In genomic region chr20:62302341-62303048, GRCh38 we compare ENCODE assay signal across 8 cellular contexts. TPM values are rescaled to one million over a fixed set of nuclear protein-coding genes. Genes with fewer than 3 reads are reported as not detected.
A peak's percentile ranks its signal among the peaks of the same experiment; 100 is the strongest.
DNase-seq lines count a peak whose midpoint lies in the region; ATAC-seq and TF ChIP-seq lines count a peak whose summit lies in the region.

TSS of gene ADRM1 (plus strand) at chr20:62302997. CDS start at chr20:62303569, 572 bp downstream.

- H2BK120ac ChIP-seq in mesenchymal stem cell (ENCODE audit: low read depth, low read length), result peak within 1 kb of the TSS; percentile 94

- peaks cover 20% of the 10 kb centered on the region for H3K36me3 Mint-ChIP-seq in effector memory CD8-positive, alpha-beta T cell (ENCODE audit: insufficient read depth)

- peaks cover 10% of the 10 kb centered on the region for H3K79me1 ChIP-seq in mesenchymal stem cell (replicated peaks; ENCODE audit: low read length, poor library complexity, severe bottlenecking)

- peak within 1 kb of the TSS; percentile 87 to 98 for H3K4me3 ChIP-seq in mesenchymal stem cell (ENCODE audit: insufficient read depth in 1 of 2, low read depth in 1 of 2, low read length in 2 of 2)

- DNase-seq in COR-L47 (lab: John Stamatoyannopoulos, UW), result peak; percentile 95
- DNase-seq in GM20000 (ENCODE audit: low spot score), result peak; percentile 100
- DNase-seq in HT1080 (ENCODE audit: low read depth), result peak; percentile 96
- DNase-seq in NOMO-1 (lab: John Stamatoyannopoulos, UW; ENCODE audit: unreplicated experiment in 2 of 2), result peak; percentile 91 to 96
- DNase-seq in activated CD8-positive, alpha-beta memory T cell treated with anti-CD3 and anti-CD28 coated beads for 4 hours (ENCODE audit: low read depth in 2 of 2), result peak; percentile 89 to 92
- peak; percentile 94 to 97 (median 96) for DNase-seq in effector memory CD8-positive, alpha-beta T cell
- DNase-seq in mesenchymal stem cell, result peak; percentile 97
- peak; percentile 97 for DNase-seq in stimulated activated CD8-positive, alpha-beta memory T cell treated with anti-CD3 and anti-CD28 coated beads, Interleukin-12 subunit alpha, Interleukin-12 subunit beta, amount 100 ng/mL, for 4 hours (ENCODE audit: low read depth)

- H3K9me3 Mint-ChIP-seq in effector memory CD8-positive, alpha-beta T cell, result no peaks in the 10 kb centered on the region

- peaks cover 35 to 63% of the 10 kb centered on the region in 2 experiments for H3K36me3 ChIP-seq in mesenchymal stem cell (ENCODE audit: control insufficient read depth in 1 of 2, insufficient read depth in 2 of 2, low read depth in 1 of 2, low read length in 2 of 2)

- peak within 1 kb of the TSS; percentile 97 for H2BK15ac ChIP-seq in mesenchymal stem cell (ENCODE audit: low read depth, poor library complexity, severe bottlenecking)

- WGBS in mesenchymal stem cell, result under 1% methylated on average over 77 of the region's 79 CpGs

- H2BK5ac ChIP-seq in mesenchymal stem cell (ENCODE audit: low read depth, low read length, poor library complexity, severe bottlenecking), result peak within 1 kb of the TSS; percentile 69

- H3K18ac ChIP-seq in mesenchymal stem cell (ENCODE audit: low read depth in 1 of 2, low read length in 2 of 2), result peak within 1 kb of the TSS; percentile 91 to 97

- H3K9ac ChIP-seq in mesenchymal stem cell (ENCODE audit: low read length), result peak within 1 kb of the TSS; percentile 96

- H3K27ac Mint-ChIP-seq in effector memory CD8-positive, alpha-beta T cell, result peak within 1 kb of the TSS; percentile 95 to 99

- peak within 1 kb of the TSS; percentile 81 for H4K91ac ChIP-seq in mesenchymal stem cell (ENCODE audit: low read length)

- peak within 1 kb of the TSS; percentile 28 to 80 for H3K14ac ChIP-seq in mesenchymal stem cell (ENCODE audit: low read length in 2 of 2)

- peak within 1 kb of the TSS; percentile 84 for H2AFZ ChIP-seq in mesenchymal stem cell (ENCODE audit: low read depth, low read length)

- peak within 1 kb of the TSS; percentile 89 for H3K27ac ChIP-seq in mesenchymal stem cell (ENCODE audit: low read length, poor library complexity, severe bottlenecking)

- H3K4me2 ChIP-seq in mesenchymal stem cell (ENCODE audit: low read length, poor library complexity, severe bottlenecking), result peak within 1 kb of the TSS; percentile 96

- peak within 1 kb of the TSS; percentile 90 to 94 for H3K4ac ChIP-seq in mesenchymal stem cell (ENCODE audit: low read depth in 1 of 2, low read length in 2 of 2)

- H3K27me3 Mint-ChIP-seq in effector memory CD8-positive, alpha-beta T cell, result no peaks in the 10 kb centered on the region

- H4K8ac ChIP-seq in mesenchymal stem cell (ENCODE audit: low read length), result peak within 1 kb of the TSS; percentile 92

- peak; percentile 93 for TF ChIP-seq CTCF in GM20000 (IDR thresholded peaks at IDR 0.05; ENCODE audit: extremely low read depth, missing control alignments)

- no peaks in the 10 kb centered on the region for H3K9me3 ChIP-seq in mesenchymal stem cell (ENCODE audit: control insufficient read depth, low read length)

- H3K4me1 Mint-ChIP-seq in effector memory CD8-positive, alpha-beta T cell (ENCODE audit: low read depth in 2 of 2), result peaks cover 19 to 25% of the 10 kb centered on the region in 2 donors

- H3K27me3 ChIP-seq in mesenchymal stem cell (ENCODE audit: control insufficient read depth in 1 of 2, insufficient read depth in 1 of 2, low read length in 2 of 2), result no peaks in the 10 kb centered on the region

- peak; percentile 88 for ATAC-seq in effector memory CD8-positive, alpha-beta T cell (replicated peaks)

- H3K4me3 Mint-ChIP-seq in effector memory CD8-positive, alpha-beta T cell, result peak within 1 kb of the TSS; percentile 92 to 98

- H2AK5ac ChIP-seq in mesenchymal stem cell (ENCODE audit: low read length, severe bottlenecking), result peak within 1 kb of the TSS; percentile 66

- peak within 1 kb of the TSS; percentile 88 to 96 for H2BK12ac ChIP-seq in mesenchymal stem cell (ENCODE audit: low read length in 2 of 2)

- peaks cover 37% of the 10 kb centered on the region for H3K4me1 ChIP-seq in mesenchymal stem cell (ENCODE audit: control insufficient read depth, insufficient read depth, low read depth, low read length)

- peak within 1 kb of the TSS in 1 of 2 experiments; percentile 85 for H3K23ac ChIP-seq in mesenchymal stem cell (ENCODE audit: low read length in 2 of 2)

RNA-seq across cellular contexts. Expression of gene ADRM1, which starts in this region (rescaled TPM):
- 450 and 452 TPM in 2 replicates for total RNA-seq in HT1080 (2014; rRNA removed; shearing (Covaris generic))
- 177 and 219 TPM in 2 replicates for polyA plus RNA-seq in HT1080 (2015; cell fraction: cytosol; rRNA removed)
- 160 and 162 TPM in 2 replicates for polyA plus RNA-seq in HT1080 (2015; cell fraction: nucleus; rRNA removed)
- 99.6 TPM for polyA plus RNA-seq in mesenchymal stem cell (2013, experiment 1 of 2)
- 97.9 TPM for polyA plus RNA-seq in mesenchymal stem cell (2013, experiment 2 of 2)

Comparison
In these comparisons a context has a peak if more than half of its experiments do, and no peak if none do; other contexts are left out.
1. Peak in every context shown above with its lines: DNase-seq, ATAC-seq, H3K4me3 ChIP-seq and H3K27ac ChIP-seq.